9 cellular contexts compared by ENCODE assay signal in the genomic region with DNA sequence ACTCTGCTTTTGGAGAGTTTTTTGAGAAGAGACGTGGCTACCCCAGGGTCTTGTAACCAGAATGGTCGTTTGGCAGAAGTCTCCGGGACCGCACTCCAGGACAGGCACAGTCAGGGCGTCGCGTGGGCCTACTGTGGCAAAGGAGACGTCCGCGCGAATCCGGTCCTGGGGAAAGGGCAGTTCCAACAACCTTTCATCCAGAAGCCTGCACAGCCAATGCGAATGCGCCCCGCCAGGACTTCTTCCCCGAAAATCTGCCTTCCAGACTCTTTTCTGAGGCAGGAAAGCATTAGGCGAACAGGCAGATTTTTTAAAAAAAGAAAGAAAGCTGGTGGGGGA. TPM values are rescaled to one million over a fixed set of nuclear protein-coding genes. Genes with fewer than 3 reads are reported as not detected.
DNase-seq lines count a peak whose midpoint lies in the region; ATAC-seq and TF ChIP-seq lines count a peak whose summit lies in the region.
"Had no signal": no experiment of that assay in that cellular context is flagged by ENCODE, and none has a peak within 500 bp of the region (broad histone marks: within the 10 kb centered on the region; RNA-seq: fewer than 3 reads in every experiment).

No MANE protein-coding gene starts in this region.

- peak; percentile 44 for DNase-seq in Right ventricle myocardium superior
- no peak for DNase-seq in left ventricle myocardium superior
- DNase-seq in mesenchymal stem cell: no peak
- DNase-seq in uterus: no peak
- DNase-seq in G401 (ENCODE audit: low spot score): no peak
- no peak for DNase-seq in NCI-H128 (lab: John Stamatoyannopoulos, UW; ENCODE audit: unreplicated experiment)

- H3K27me3 ChIP-seq in mesenchymal stem cell (ENCODE audit: control insufficient read depth in 1 of 2, insufficient read depth in 1 of 2, low read length in 2 of 2): peaks cover 75 to 86% of the 10 kb centered on the region in 2 experiments
- peaks cover 4 to 31% of the 10 kb centered on the region in 2 donors for H3K27me3 ChIP-seq in uterus

- no peak for TF ChIP-seq CTCF in brain (conservative IDR thresholded peaks at IDR 0.05)
- no peak for TF ChIP-seq CTCF in uterus (IDR thresholded peaks at IDR 0.05)

- H2BK12ac ChIP-seq in mesenchymal stem cell (ENCODE audit: low read length in 2 of 2): no peak overlapping the region

- H3K79me1 ChIP-seq in mesenchymal stem cell (replicated peaks; ENCODE audit: low read length, poor library complexity, severe bottlenecking): no peaks in the 10 kb centered on the region

- H3K27ac ChIP-seq in mesenchymal stem cell (ENCODE audit: low read length, poor library complexity, severe bottlenecking): no peak overlapping the region
- H3K27ac ChIP-seq in uterus: peak overlapping the region; percentile 63 to 64
- H3K27ac ChIP-seq: SJSA1 had no signal

- no peak for TF ChIP-seq POLR2A in uterus (IDR thresholded peaks at IDR 0.05)

- peaks cover 0 to 2% (median 0%) of the 10 kb centered on the region in 5 experiments for H3K9me3 Mint-ChIP-seq in brain

- no peak overlapping the region for H4K8ac ChIP-seq in mesenchymal stem cell (ENCODE audit: low read length)

- H3K4me3 ChIP-seq in mesenchymal stem cell (ENCODE audit: insufficient read depth in 1 of 2, low read depth in 1 of 2, low read length in 2 of 2): peak overlapping the region in 1 of 2 experiments; percentile 86
- peak overlapping the region; percentile 4 to 40 for H3K4me3 ChIP-seq in uterus

- intact Hi-C loops in Right ventricle myocardium superior (cut with DNase I) (no loop called here), left ventricle myocardium superior (cut with micrococcal nuclease) (no loop called here), uterus (cut with DNase I; ENCODE audit: low total_unique reads) (no loop called here)

- peaks cover 38% of the 10 kb centered on the region for H3K4me1 Mint-ChIP-seq in brain

- ATAC-seq in Right ventricle myocardium superior (ENCODE audit: poor library complexity) (no peak), left ventricle myocardium superior (no peak), GM18873 (IDR thresholded peaks at IDR 0.05; ENCODE audit: low FRiP score, unreplicated experiment) (no peak)

- H2BK15ac ChIP-seq in mesenchymal stem cell (ENCODE audit: low read depth, poor library complexity, severe bottlenecking): no peak overlapping the region

- no peak overlapping the region for H3K4ac ChIP-seq in mesenchymal stem cell (ENCODE audit: low read depth in 1 of 2, low read length in 2 of 2)

- H3K27me3 Mint-ChIP-seq in brain: peaks cover 97% of the 10 kb centered on the region

- in situ Hi-C loops in G401 (cut with HindIII; ENCODE audit: low sequenced_read_pairs): no loop called here

- no peak overlapping the region for H2BK5ac ChIP-seq in mesenchymal stem cell (ENCODE audit: low read depth, low read length, poor library complexity, severe bottlenecking)

- H3K4me3 Mint-ChIP-seq in brain: peak overlapping the region; percentile 71 to 80 (median 74)

- peaks cover 13% of the 10 kb centered on the region for H3K4me1 ChIP-seq in mesenchymal stem cell (ENCODE audit: control insufficient read depth, insufficient read depth, low read depth, low read length)
- peaks cover 0 to 16% of the 10 kb centered on the region in 2 donors for H3K4me1 ChIP-seq in uterus
- H3K4me1 ChIP-seq: SJSA1 had no signal

- H3K27ac Mint-ChIP-seq in brain: peak overlapping the region in 1 of 5 experiments; percentile 84

- no peak overlapping the region for H2AFZ ChIP-seq in mesenchymal stem cell (ENCODE audit: low read depth, low read length)

- H3K9me3 ChIP-seq in mesenchymal stem cell (ENCODE audit: control insufficient read depth, low read length): no peaks in the 10 kb centered on the region
- no peaks in the 10 kb centered on the region for H3K9me3 ChIP-seq in uterus
- H3K9me3 ChIP-seq: SJSA1 had no signal

- no peak overlapping the region for H3K14ac ChIP-seq in mesenchymal stem cell (ENCODE audit: low read length in 2 of 2)

- no peaks in the 10 kb centered on the region for H3K36me3 Mint-ChIP-seq in brain

- peak overlapping the region in 1 of 2 experiments; percentile 4 for H3K18ac ChIP-seq in mesenchymal stem cell (ENCODE audit: low read depth in 1 of 2, low read length in 2 of 2)

- 6% methylated on average over 17 of the region's 17 CpGs for WGBS in mesenchymal stem cell

- peak overlapping the region; percentile 30 for H3K4me2 ChIP-seq in mesenchymal stem cell (ENCODE audit: low read length, poor library complexity, severe bottlenecking)

- H3K23ac ChIP-seq in mesenchymal stem cell (ENCODE audit: low read length in 2 of 2): no peak overlapping the region

- no peak overlapping the region for H2AK5ac ChIP-seq in mesenchymal stem cell (ENCODE audit: low read length, severe bottlenecking)

- H3K36me3 ChIP-seq in mesenchymal stem cell (ENCODE audit: control insufficient read depth in 1 of 2, insufficient read depth in 2 of 2, low read depth in 1 of 2, low read length in 2 of 2): no peaks in the 10 kb centered on the region
- no peaks in the 10 kb centered on the region for H3K36me3 ChIP-seq in uterus
- H3K36me3 ChIP-seq: SJSA1 had no signal

- no peak overlapping the region for H4K91ac ChIP-seq in mesenchymal stem cell (ENCODE audit: low read length)

- no peak overlapping the region for H2BK120ac ChIP-seq in mesenchymal stem cell (ENCODE audit: low read depth, low read length)

- H3K9ac ChIP-seq in mesenchymal stem cell (ENCODE audit: low read length): peak overlapping the region; percentile 63

RNA-seq across cellular contexts. Expression of a gene that starts 2.0 kb away (rescaled TPM):
- not detected for total RNA-seq in Right ventricle myocardium superior
- not detected for total RNA-seq in left ventricle myocardium superior
- 4.5 TPM for polyA plus RNA-seq in brain (ENCODE audit: insufficient read depth, low read depth, low replicate concordance)
- polyA plus RNA-seq in mesenchymal stem cell (2013, experiment 1 of 2): 8.3 TPM
- 7.4 TPM for polyA plus RNA-seq in mesenchymal stem cell (2013, experiment 2 of 2)
- 10 to 100 TPM in 1 of 4 donors, 1 to 10 TPM in 2, not detected in 1; 7.0 to 13.6 (median 7.7) TPM for total RNA-seq in uterus
- total RNA-seq in G401 (2014; rRNA removed; shearing (Covaris generic)): 0.12 and 0.61 TPM in 2 replicates
- total RNA-seq: SJSA1 had no signal
